ENCODE assay signal across 15 cellular contexts in the genomic region with DNA sequence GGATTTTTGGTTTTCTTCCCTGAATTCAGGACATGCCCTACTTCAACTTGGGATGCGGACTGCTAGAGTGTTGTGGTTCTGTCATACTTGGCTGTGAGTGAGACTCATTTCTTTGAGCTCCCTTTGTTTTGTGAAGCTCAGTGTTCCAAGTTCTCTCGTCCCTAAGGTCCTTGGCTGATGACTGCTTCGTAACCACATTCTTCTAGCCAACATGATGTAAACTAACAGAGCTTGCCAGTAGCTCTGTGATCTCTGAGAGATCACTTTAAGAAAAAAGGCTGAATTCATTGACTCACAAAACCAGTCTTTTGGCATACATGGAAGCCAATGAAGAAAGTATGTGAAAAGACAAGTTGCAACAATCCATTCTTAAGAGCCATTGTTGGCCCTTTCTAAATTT.
DNase-seq lines count a peak whose midpoint lies in the region; ATAC-seq and TF ChIP-seq lines count a peak whose summit lies in the region.
"Had no signal": no experiment of that assay in that cellular context is flagged by ENCODE, and none has a peak within 500 bp of the region (broad histone marks: within the 10 kb centered on the region; RNA-seq: fewer than 3 reads in every experiment).

No MANE protein-coding gene starts in this region.

- H3K36me3 Mint-ChIP-seq in GM23338 (ENCODE audit: low read depth) = no peaks in the 10 kb centered on the region
- H3K36me3 Mint-ChIP-seq: CD4-positive, CD25-positive, alpha-beta regulatory T cell; stimulated activated effector memory CD8-positive, alpha-beta T cell treated with anti-CD3 and anti-CD28 coated beads, Interleukin-12 subunit alpha, Interleukin-12 subunit beta, amount 100 ng/mL, for 72 hours had no signal

- H3K36me3 ChIP-seq in GM23338 (ENCODE audit: insufficient read depth) = no peaks in the 10 kb centered on the region

- H3K4me1 ChIP-seq in GM23338 (ENCODE audit: insufficient read depth) = no peaks in the 10 kb centered on the region

- H3K27ac ChIP-seq in GM23338 (ENCODE audit: low read depth) = no peak overlapping the region
- peak overlapping the region; percentile 58 for H3K27ac ChIP-seq in caudate nucleus (ENCODE audit: low read depth, low read length)

- H3K4me2 ChIP-seq in GM23338 = no peak overlapping the region

- H2AFZ ChIP-seq in GM23338 = peak overlapping the region; percentile 19; the same call in 1 of the 2 replicates

- H3K9me2 ChIP-seq in GM23338 (ENCODE audit: insufficient read depth) = no peaks in the 10 kb centered on the region

- H3F3A ChIP-seq in GM23338 (replicated peaks; ENCODE audit: low read depth) = no peaks in the 10 kb centered on the region

- no peaks in the 10 kb centered on the region for H3K27me3 Mint-ChIP-seq in GM23338 (ENCODE audit: insufficient read depth, low read depth, poor library complexity)
- H3K27me3 Mint-ChIP-seq: activated B cell treated with CpG ODN at 0.5 μM for 24 hours; activated T-cell treated with anti-CD3 and anti-CD28 coated beads, Interleukin-2, amount 50 U/mL, for 24 hours had no signal

- intact Hi-C loops in left ventricle myocardium superior (cut with micrococcal nuclease) = no loop called here

- H3K27me3 ChIP-seq in GM23338 (ENCODE audit: insufficient read depth) = no peaks in the 10 kb centered on the region

- no peak overlapping the region for H3K4me3 Mint-ChIP-seq in GM23338
- H3K4me3 Mint-ChIP-seq: activated B cell treated with CpG ODN at 0.5 μM for 24 hours; activated T-cell treated with anti-CD3 and anti-CD28 coated beads, Interleukin-2, amount 50 U/mL, for 24 hours; CD4-positive, CD25-positive, alpha-beta regulatory T cell; stimulated activated effector memory CD8-positive, alpha-beta T cell treated with anti-CD3 and anti-CD28 coated beads, Interleukin-12 subunit alpha, Interleukin-12 subunit beta, amount 100 ng/mL, for 72 hours had no signal

- ATAC-seq in GM23338 (no peak), left ventricle myocardium superior (peak; percentile 100), HG03520 (IDR thresholded peaks at IDR 0.05; ENCODE audit: unreplicated experiment) (no peak), GM19328 (IDR thresholded peaks at IDR 0.05; ENCODE audit: unreplicated experiment) (no peak)
- ATAC-seq: stimulated activated effector memory CD8-positive, alpha-beta T cell treated with anti-CD3 and anti-CD28 coated beads, Interleukin-12 subunit alpha, Interleukin-12 subunit beta, amount 100 ng/mL, for 72 hours had no signal

- peaks cover 12% of the 10 kb centered on the region for H3K4me1 Mint-ChIP-seq in GM23338
- H3K4me1 Mint-ChIP-seq: CD4-positive, CD25-positive, alpha-beta regulatory T cell; stimulated activated effector memory CD8-positive, alpha-beta T cell treated with anti-CD3 and anti-CD28 coated beads, Interleukin-12 subunit alpha, Interleukin-12 subunit beta, amount 100 ng/mL, for 72 hours had no signal

- H3K27ac Mint-ChIP-seq in GM23338 = no peak overlapping the region
- H3K27ac Mint-ChIP-seq: activated B cell treated with CpG ODN at 0.5 μM for 24 hours; activated T-cell treated with anti-CD3 and anti-CD28 coated beads, Interleukin-2, amount 50 U/mL, for 24 hours; CD4-positive, CD25-positive, alpha-beta regulatory T cell; stimulated activated effector memory CD8-positive, alpha-beta T cell treated with anti-CD3 and anti-CD28 coated beads, Interleukin-12 subunit alpha, Interleukin-12 subunit beta, amount 100 ng/mL, for 72 hours had no signal

- no peaks in the 10 kb centered on the region for H4K20me1 ChIP-seq in GM23338 (replicated peaks; ENCODE audit: insufficient read depth)

- H3K4me3 ChIP-seq in GM23338 (no peak overlapping the region), skeletal muscle cell (ENCODE audit: low read depth, low read length) (no peak overlapping the region)

- no peak for DNase-seq in GM23338 (ENCODE audit: low spot score)
- DNase-seq in caudate nucleus (lab: John Stamatoyannopoulos, UW) = peak in 16 of 61 donors; percentile 5 to 57 (median 28)
- no peak for DNase-seq in left ventricle myocardium superior
- DNase-seq in skeletal muscle cell (ENCODE audit: low read depth) = peak; percentile 91
- DNase-seq in HK-2 (ENCODE audit: unreplicated experiment) = no peak
- DNase-seq in islet precursor cell = no peak
- DNase-seq: activated B cell treated with CpG ODN at 0.5 μM for 24 hours; activated T-cell treated with anti-CD3 and anti-CD28 coated beads, Interleukin-2, amount 50 U/mL, for 24 hours; CD4-positive, CD25-positive, alpha-beta regulatory T cell; GF-D8; kidney; SHP77 had no signal

- H3K9me3 Mint-ChIP-seq in GM23338 = no peaks in the 10 kb centered on the region
- H3K9me3 Mint-ChIP-seq: activated B cell treated with CpG ODN at 0.5 μM for 24 hours; activated T-cell treated with anti-CD3 and anti-CD28 coated beads, Interleukin-2, amount 50 U/mL, for 24 hours; stimulated activated effector memory CD8-positive, alpha-beta T cell treated with anti-CD3 and anti-CD28 coated beads, Interleukin-12 subunit alpha, Interleukin-12 subunit beta, amount 100 ng/mL, for 72 hours had no signal

- no peaks in the 10 kb centered on the region for H3K79me2 ChIP-seq in GM23338 (replicated peaks; ENCODE audit: insufficient read depth)

- no peak for TF ChIP-seq CTCF in GM23338 (conservative IDR thresholded peaks at IDR 0.05; ENCODE audit: low read depth in 2 of 2)

TF ChIP-seq in GM23338, 12 proteins besides CTCF, POLR2A, EP300 and RAD21:
- TF ChIP-seq REST (IDR thresholded peaks at IDR 0.05; ENCODE audit: unreplicated experiment) = no peak
- TF ChIP-seq STAT1 (IDR thresholded peaks at IDR 0.05; ENCODE audit: unreplicated experiment) = no peak
